Comparison of ENCODE assay signal across 25 cellular contexts in genomic region chr6:38413097-38413800, GRCh38.
DNase-seq lines count a peak whose midpoint lies in the region; ATAC-seq, FAIRE-seq and TF ChIP-seq lines count a peak whose summit lies in the region.
"Had no signal": no experiment of that assay in that cellular context is flagged by ENCODE, and none has a peak within 500 bp of the region (broad histone marks: within the 10 kb centered on the region; RNA-seq: fewer than 3 reads in every experiment).

No MANE protein-coding gene starts in this region.

- H3K9me3 ChIP-seq in GM23248 (ENCODE audit: low read depth) (no peaks in the 10 kb centered on the region), heart left ventricle (no peaks in the 10 kb centered on the region), sigmoid colon (no peaks in the 10 kb centered on the region)
- H3K9me3 ChIP-seq: BLaER1 treated with 17β-estradiol and CSF1 and Interleukin-3, amounts not matched to agents 10 nM and 100 nM; gastrocnemius medialis; transverse colon had no signal

- no peak overlapping the region for H3K9ac ChIP-seq in GM23248
- H3K9ac ChIP-seq: BLaER1 treated with 17β-estradiol and CSF1 and Interleukin-3, amounts not matched to agents 10 nM and 100 nM had no signal

- no peaks in the 10 kb centered on the region for H3K9me2 ChIP-seq in GM23248 (ENCODE audit: insufficient read depth)

- peak; percentile 82 to 94 for ATAC-seq in activated CD4-positive, CD25-positive, alpha-beta regulatory T cell treated with anti-CD3 and anti-CD28 coated beads, Interleukin-2, amount 50 U/mL, for 24 hours
- peak in 3 of 4 donors; percentile 44 to 85 (median 59) for ATAC-seq in heart left ventricle
- ATAC-seq: GM12878, left lobe of liver, T-cell had no signal

- H3K4me1 ChIP-seq in GM23248 (ENCODE audit: insufficient read depth): no peaks in the 10 kb centered on the region; the same call in 1 of the 2 replicates
- H3K4me1 ChIP-seq in heart left ventricle: no peaks in the 10 kb centered on the region
- H3K4me1 ChIP-seq in sigmoid colon: peaks cover 0 to 7% (median 1%) of the 10 kb centered on the region in 4 donors
- H3K4me1 ChIP-seq: transverse colon had no signal

- WGBS in GM23248 (ENCODE audit: low coverage in 1 of 2, low lambda C conversion rate in 2 of 2, missing lambda C conversion rate in 2 of 2), 2 experiments: 33 to 45% methylated on average over 4 of the region's 4 CpGs
- 73 to 84% (median 78%) methylated on average over 4 of the region's 4 CpGs for WGBS in heart left ventricle, 4 donors
- WGBS in sigmoid colon, 2 donors: 83 to 90% methylated on average over 4 of the region's 4 CpGs

- H3K4me2 ChIP-seq in GM23248 (ENCODE audit: unreplicated experiment): no peak overlapping the region
- H3K4me2 ChIP-seq: BLaER1 treated with 17β-estradiol and CSF1 and Interleukin-3, amounts not matched to agents 10 nM and 100 nM had no signal

- TF ChIP-seq CTCF in heart left ventricle (IDR thresholded peaks at IDR 0.05): no peak
- TF ChIP-seq CTCF in sigmoid colon (IDR thresholded peaks at IDR 0.05): no peak

- H3K27ac ChIP-seq in GM23248: no peak overlapping the region
- H3K27ac ChIP-seq in heart left ventricle: no peak overlapping the region
- H3K27ac ChIP-seq in sigmoid colon: no peak overlapping the region
- H3K27ac ChIP-seq: BLaER1 treated with 17β-estradiol and CSF1 and Interleukin-3, amounts not matched to agents 10 nM and 100 nM; gastrocnemius medialis; transverse colon had no signal

- in situ Hi-C loops in GM23248 (cut with MboI): no loop called here

- intact Hi-C loops in heart left ventricle (cut with DNase I): no loop called here
- intact Hi-C loops in sigmoid colon (cut with DNase I): no loop called here

- FAIRE-seq in HTR-8/SVneo (lab: Jason Lieb, UNC): no peak
- FAIRE-seq: GM12878 had no signal

- H3K79me2 ChIP-seq in GM23248 (ENCODE audit: insufficient read depth): no peaks in the 10 kb centered on the region

- TF ChIP-seq POLR2A in heart left ventricle (IDR thresholded peaks at IDR 0.05) (no peak), sigmoid colon (IDR thresholded peaks at IDR 0.05) (no peak)

- H3K4me3 ChIP-seq in GM23248 (no peak overlapping the region), heart left ventricle (no peak overlapping the region), sigmoid colon (no peak overlapping the region)
- H3K4me3 ChIP-seq: BLaER1 treated with 17β-estradiol and CSF1 and Interleukin-3, amounts not matched to agents 10 nM and 100 nM; gastrocnemius medialis; GM12878; transverse colon had no signal

- DNase-seq in activated CD4-positive, CD25-positive, alpha-beta regulatory T cell treated with anti-CD3 and anti-CD28 coated beads, Interleukin-2, amount 50 U/mL, for 72 hours: no peak
- peak; percentile 13 for DNase-seq in GM23248
- peak in 2 of 5 donors; percentile 29 to 33 for DNase-seq in heart left ventricle
- peak; percentile 64 for DNase-seq in sigmoid colon
- DNase-seq in HTR-8/SVneo (ENCODE audit: insufficient read length, low spot score): no peak
- no peak for DNase-seq in NCI-H345 (lab: John Stamatoyannopoulos, UW)
- no peak for DNase-seq in foreskin melanocyte
- DNase-seq: 8988T; activated T-cell treated with anti-CD3 and anti-CD28 coated beads, Interleukin-2, amount 50 U/mL, for 1 hour; cortex of kidney; GDM1; H7; NCI-H1105 treated with DMSO at 0.1 percent for 48 hours; NCI-H2107; NCI-H524 treated with DMSO at 0.1 percent for 48 hours; nucleus accumbens; SHP77 treated with DMSO at 0.1 percent for 48 hours; stimulated activated CD4-positive, alpha-beta T cell treated with anti-CD3 and anti-CD28 coated beads, Interleukin-15, amount 100 ng/mL, for 24 hours; T-cell; transverse colon had no signal

- H3K27me3 ChIP-seq in GM23248 (replicated peaks; ENCODE audit: insufficient read depth) (no peaks in the 10 kb centered on the region), heart left ventricle (no peaks in the 10 kb centered on the region), sigmoid colon (no peaks in the 10 kb centered on the region)
- H3K27me3 ChIP-seq: BLaER1 treated with 17β-estradiol and CSF1 and Interleukin-3, amounts not matched to agents 10 nM and 100 nM; gastrocnemius medialis; transverse colon had no signal

- no peaks in the 10 kb centered on the region for H4K20me1 ChIP-seq in GM23248 (ENCODE audit: insufficient read depth)
- H4K20me1 ChIP-seq: BLaER1 treated with 17β-estradiol and CSF1 and Interleukin-3, amounts not matched to agents 10 nM and 100 nM had no signal

- TF ChIP-seq EP300 in sigmoid colon (IDR thresholded peaks at IDR 0.05): no peak

- H3K36me3 ChIP-seq in GM23248 (ENCODE audit: low read depth) (no peaks in the 10 kb centered on the region), heart left ventricle (no peaks in the 10 kb centered on the region), sigmoid colon (no peaks in the 10 kb centered on the region)
- H3K36me3 ChIP-seq: BLaER1 treated with 17β-estradiol and CSF1 and Interleukin-3, amounts not matched to agents 10 nM and 100 nM; gastrocnemius medialis; transverse colon had no signal

- no peaks in the 10 kb centered on the region for H3F3A ChIP-seq in GM23248 (ENCODE audit: insufficient read depth)

- H2AFZ ChIP-seq in GM23248: no peak overlapping the region

Comparison
In these comparisons a context has a peak if more than half of its experiments do, and no peak if none do; other contexts are left out.
1. DNase-seq: peak in GM23248 (single experiment) and sigmoid colon (single experiment); none in activated CD4-positive, CD25-positive, alpha-beta regulatory T cell treated with anti-CD3 and anti-CD28 coated beads, Interleukin-2, amount 50 U/mL, for 72 hours (single experiment), HTR-8/SVneo (single experiment), NCI-H345 (single experiment) and foreskin melanocyte (single experiment).